7 cellular contexts compared by ENCODE assay signal in the genomic region with DNA sequence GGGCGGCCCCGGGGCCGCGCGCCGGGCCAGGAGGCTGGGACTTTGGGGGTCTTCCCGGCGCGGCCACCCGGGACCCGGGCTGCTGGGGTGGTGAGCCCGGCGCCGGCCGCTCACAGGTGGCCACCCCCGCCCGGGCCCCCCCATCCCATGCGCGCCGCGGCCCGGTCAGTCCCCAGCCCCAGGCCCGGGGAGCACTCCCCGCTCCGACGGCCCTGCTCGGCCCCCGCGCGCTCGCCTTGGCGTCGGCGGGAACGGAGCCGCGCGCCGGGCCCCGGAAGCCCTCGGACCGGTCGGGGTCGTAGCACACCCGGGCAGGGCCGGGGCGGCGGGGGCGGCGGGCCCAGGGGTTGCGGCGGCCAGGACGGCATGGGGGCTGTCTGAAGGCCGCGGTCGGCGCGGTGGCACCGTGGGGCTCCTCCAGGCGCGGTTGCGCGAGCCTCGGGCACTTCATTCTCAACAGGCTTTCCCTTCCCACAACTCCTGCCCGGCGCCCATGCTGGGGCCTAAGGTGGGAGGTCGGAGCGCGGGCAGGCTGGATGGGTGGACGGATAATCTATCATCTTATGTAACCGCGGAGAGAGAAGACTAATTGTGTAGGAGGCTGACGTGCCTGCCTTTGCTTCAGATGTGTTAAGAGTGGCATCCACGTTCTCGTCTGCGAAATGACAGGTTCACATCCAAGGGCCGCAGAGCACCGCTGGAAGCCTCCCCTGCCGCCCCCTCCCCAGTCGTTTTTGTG. TPM values are rescaled to one million over a fixed set of nuclear protein-coding genes. Genes with fewer than 3 reads are reported as not detected.
DNase-seq lines count a peak whose midpoint lies in the region; ATAC-seq and TF ChIP-seq lines count a peak whose summit lies in the region.

No MANE protein-coding gene starts in this region.

- H3K27me3 Mint-ChIP-seq in stimulated activated naive B cell treated with anti-CD40 and anti-IgM and Interleukin-4, amounts not matched to agents 10 μg/mL and 1 μg/mL and 100 μg/mL, for 72 hours: peaks cover 61 to 83% of the 10 kb centered on the region in 2 donors

- H3K27me3 ChIP-seq in adipocyte (replicated peaks; ENCODE audit: control insufficient read depth, insufficient read depth, low read length): no peaks in the 10 kb centered on the region
- H3K27me3 ChIP-seq in body of pancreas: no peaks in the 10 kb centered on the region
- no peaks in the 10 kb centered on the region for H3K27me3 ChIP-seq in testis

- peaks cover 14 to 24% of the 10 kb centered on the region in 2 donors for H3K4me1 Mint-ChIP-seq in stimulated activated naive B cell treated with anti-CD40 and anti-IgM and Interleukin-4, amounts not matched to agents 10 μg/mL and 1 μg/mL and 100 μg/mL, for 72 hours

- H3K27ac ChIP-seq in body of pancreas (no peak overlapping the region), testis (no peak overlapping the region)

- intact Hi-C loops in body of pancreas (cut with DNase I): no loop called here
- intact Hi-C loops in testis (cut with DNase I; ENCODE audit: low total_unique reads): no loop called here

- H3K4me3 Mint-ChIP-seq in stimulated activated naive B cell treated with anti-CD40 and anti-IgM and Interleukin-4, amounts not matched to agents 10 μg/mL and 1 μg/mL and 100 μg/mL, for 72 hours: peak overlapping the region; percentile 55 to 76

- H3K9me3 Mint-ChIP-seq in stimulated activated naive B cell treated with anti-CD40 and anti-IgM and Interleukin-4, amounts not matched to agents 10 μg/mL and 1 μg/mL and 100 μg/mL, for 72 hours: no peaks in the 10 kb centered on the region

- peak; percentile 55 for DNase-seq in adipocyte (ENCODE audit: low read depth)
- peak; percentile 64 for DNase-seq in iPS-NIHi11 (ENCODE audit: low spot score)
- no peak for DNase-seq in stimulated activated naive B cell treated with anti-CD40 and anti-IgM and Interleukin-4, amounts not matched to agents 10 μg/mL and 1 μg/mL and 100 μg/mL, for 72 hours
- no peak for DNase-seq in body of pancreas
- DNase-seq in testis: no peak

- no peaks in the 10 kb centered on the region for H3K36me3 Mint-ChIP-seq in stimulated activated naive B cell treated with anti-CD40 and anti-IgM and Interleukin-4, amounts not matched to agents 10 μg/mL and 1 μg/mL and 100 μg/mL, for 72 hours

- peaks cover 36% of the 10 kb centered on the region for H3K4me1 ChIP-seq in adipocyte (ENCODE audit: control insufficient read depth, insufficient read depth, low read length)
- peaks cover 73% of the 10 kb centered on the region for H3K4me1 ChIP-seq in body of pancreas
- H3K4me1 ChIP-seq in testis: peaks cover 33% of the 10 kb centered on the region

- ATAC-seq in GM18867 (IDR thresholded peaks at IDR 0.05; ENCODE audit: unreplicated experiment): peak; percentile 15
- ATAC-seq in HG03175 (IDR thresholded peaks at IDR 0.05; ENCODE audit: unreplicated experiment): peak; percentile 4
- ATAC-seq in stimulated activated naive B cell treated with anti-CD40 and anti-IgM and Interleukin-4, amounts not matched to agents 10 μg/mL and 1 μg/mL and 100 μg/mL, for 72 hours (replicated peaks): peak; percentile 14 to 15
- no peak for ATAC-seq in body of pancreas

- H3K36me3 ChIP-seq in adipocyte (ENCODE audit: control insufficient read depth, insufficient read depth, low read length, severe bottlenecking) (no peaks in the 10 kb centered on the region), body of pancreas (replicated peaks in 1 of 2; ENCODE audit: insufficient read depth in 1 of 2, low read depth in 2 of 2) (no peaks in the 10 kb centered on the region), testis (ENCODE audit: low read depth, missing control alignments) (no peaks in the 10 kb centered on the region)

- TF ChIP-seq CTCF in body of pancreas (IDR thresholded peaks at IDR 0.05) (no peak), testis (IDR thresholded peaks at IDR 0.05) (no peak)

- H3K9ac ChIP-seq in adipocyte (ENCODE audit: low read length): peak overlapping the region; percentile 72

- no peak overlapping the region for H3K27ac Mint-ChIP-seq in stimulated activated naive B cell treated with anti-CD40 and anti-IgM and Interleukin-4, amounts not matched to agents 10 μg/mL and 1 μg/mL and 100 μg/mL, for 72 hours

- H3K9me3 ChIP-seq in adipocyte (ENCODE audit: control insufficient read depth, low read length) (no peaks in the 10 kb centered on the region), body of pancreas (no peaks in the 10 kb centered on the region), testis (no peaks in the 10 kb centered on the region)

- H3K4me3 ChIP-seq in adipocyte (ENCODE audit: low read length) (peak overlapping the region; percentile 79), body of pancreas (no peak overlapping the region), testis (peak overlapping the region in 1 of 2 donors; percentile 65)

- WGBS in body of pancreas, 2 donors: 18 to 27% methylated on average over 13 to 32 of the region's 80 CpGs
- WGBS in testis, 2 donors: 24 to 25% methylated on average over 14 to 53 of the region's 80 CpGs

- TF ChIP-seq POLR2A in body of pancreas (IDR thresholded peaks at IDR 0.05) (no peak), testis (IDR thresholded peaks at IDR 0.05) (no peak)

RNA-seq across cellular contexts. Expression of a gene that starts 0.6 kb away (rescaled TPM):
- total RNA-seq in body of pancreas: 10 to 100 TPM in 1 of 2 donors, 1 to 10 TPM in 1; 8.0 to 11.5 TPM
- total RNA-seq in testis: 10 to 100 TPM; 67.3 to 67.5 TPM
- 36.7 TPM for polyA plus RNA-seq in testis (ENCODE audit: insufficient read depth, low read depth, low replicate concordance)

RNA-seq across cellular contexts. Expression of a gene that starts 43.9 kb away (rescaled TPM):
- total RNA-seq in body of pancreas (10 to 100 TPM; 10.4 to 32.3 TPM), testis (10 to 100 TPM; 28.2 to 29.8 TPM)
- polyA plus RNA-seq in testis (ENCODE audit: insufficient read depth, low read depth, low replicate concordance): 18.5 TPM

Comparison
In these comparisons a context has a peak if more than half of its experiments do, and no peak if none do; other contexts are left out.
1. DNase-seq: peak in adipocyte (single experiment) and iPS-NIHi11 (single experiment); none in stimulated activated naive B cell treated with anti-CD40 and anti-IgM and Interleukin-4, amounts not matched to agents 10 μg/mL and 1 μg/mL and 100 μg/mL, for 72 hours (single experiment), body of pancreas (0 of 4) and testis (single experiment).
2. RNA of a gene that starts 0.6 kb away (total RNA-seq): 67.3 to 67.5 TPM in testis; 8.0 to 11.5 TPM in body of pancreas; every median in the first group is over 4 times any median in the second.